29 cellular contexts compared by ENCODE assay signal in genomic region chr19:16030964-16031871, GRCh38.
"Had no signal": no experiment of that assay in that cellular context is flagged by ENCODE, and none has a peak within 500 bp of the region (broad histone marks: within the 10 kb centered on the region; RNA-seq: fewer than 3 reads in every experiment).

No MANE protein-coding gene starts in this region.

- H3K27ac ChIP-seq: KMS-11, SJSA1 had no signal

- H3K27ac Mint-ChIP-seq: activated B cell treated with CpG ODN at 0.5 μM for 24 hours; activated CD8-positive, alpha-beta T cell treated with anti-CD3 and anti-CD28 coated beads, Interleukin-2, amount 10 ng/mL, durations not matched to agents 7 days and 5 days; activated naive CD4-positive, alpha-beta T cell treated with anti-CD3 and anti-CD28 coated beads, Interleukin-2, amount 50 U/mL, for 24 hours; brain; T-helper 17 cell had no signal

- H3K4me1 ChIP-seq: SJSA1 had no signal

- H3K36me3 Mint-ChIP-seq: activated naive CD4-positive, alpha-beta T cell treated with anti-CD3 and anti-CD28 coated beads, Interleukin-2, amount 50 U/mL, for 24 hours; brain had no signal

- DNase-seq: activated B cell treated with CpG ODN at 0.5 μM for 24 hours; activated CD4-positive, alpha-beta T cell treated with anti-CD3 and anti-CD28 coated beads, Interleukin-2, amount 50 U/mL, for 4 hours; activated CD8-positive, alpha-beta memory T cell treated with anti-CD3 and anti-CD28 coated beads, Interleukin-2, amount 50 U/mL, for 48 hours; activated CD8-positive, alpha-beta T cell treated with anti-CD3 and anti-CD28 coated beads, Interleukin-2, amount 10 ng/mL, durations not matched to agents 7 days and 5 days; activated naive CD4-positive, alpha-beta T cell; activated T-cell treated with anti-CD3 and anti-CD28 coated beads, Interleukin-2, amount 50 U/mL, for 1 hour; amygdala; MG63; NCI-H1092 treated with DMSO at 0.1 percent for 48 hours; NCI-H1417 treated with DMSO at 0.1 percent for 48 hours; NCI-H1694; NCI-H2029; NCI-H2107; NCI-H2171 treated with DMSO at 0.1 percent for 48 hours; NCI-H226; NCI-H510A; NCI-H526 treated with DMSO at 0.1 percent for 48 hours; NCI-H82; NK-92 treated with Interleukin-12 subunit alpha and Interleukin-12 subunit beta, amount 100 ng/mL, for 24 hours; PC-3; SHP77; T-helper 17 cell; T-helper 9 cell had no signal

- ATAC-seq: activated CD8-positive, alpha-beta T cell treated with anti-CD3 and anti-CD28 coated beads, Interleukin-2, amount 10 ng/mL, durations not matched to agents 7 days and 5 days; PC-3; T-helper 17 cell had no signal

- H3K4me3 Mint-ChIP-seq: activated B cell treated with CpG ODN at 0.5 μM for 24 hours; activated CD8-positive, alpha-beta T cell treated with anti-CD3 and anti-CD28 coated beads, Interleukin-2, amount 10 ng/mL, durations not matched to agents 7 days and 5 days; activated naive CD4-positive, alpha-beta T cell treated with anti-CD3 and anti-CD28 coated beads, Interleukin-2, amount 50 U/mL, for 24 hours; brain; T-helper 17 cell had no signal

- H3K27me3 Mint-ChIP-seq: activated B cell treated with CpG ODN at 0.5 μM for 24 hours; activated naive CD4-positive, alpha-beta T cell treated with anti-CD3 and anti-CD28 coated beads, Interleukin-2, amount 50 U/mL, for 24 hours; brain; T-helper 17 cell had no signal

- H3K36me3 ChIP-seq: MG63, SJSA1 had no signal

- H3K27me3 ChIP-seq: MG63, SJSA1 had no signal

- FAIRE-seq: astrocyte, RCC 7860 had no signal

- H3K9me3 Mint-ChIP-seq: activated B cell treated with CpG ODN at 0.5 μM for 24 hours; activated naive CD4-positive, alpha-beta T cell treated with anti-CD3 and anti-CD28 coated beads, Interleukin-2, amount 50 U/mL, for 24 hours had no signal

- H3K4me3 ChIP-seq: MG63, SJSA1 had no signal

- H3K4me2 ChIP-seq: KMS-11 had no signal

- H3K4me1 Mint-ChIP-seq: activated B cell treated with CpG ODN at 0.5 μM for 24 hours; activated naive CD4-positive, alpha-beta T cell treated with anti-CD3 and anti-CD28 coated beads, Interleukin-2, amount 50 U/mL, for 24 hours; brain had no signal

- H3K9me3 ChIP-seq: MG63, SJSA1 had no signal

- H3K9ac ChIP-seq: KMS-11 had no signal
